Comparison of ENCODE assay signal across 8 cellular contexts in genomic region chr7:128104109-128104742, GRCh38.
DNase-seq lines count a peak whose midpoint lies in the region; ATAC-seq and TF ChIP-seq lines count a peak whose summit lies in the region.

No MANE protein-coding gene starts in this region.

- H3K27me3 ChIP-seq in Panc1 (ENCODE audit: control insufficient read depth, insufficient read depth, low read length) (peaks cover 2% of the 10 kb centered on the region; the same call in 1 of the 2 replicates), neuronal stem cell (ENCODE audit: control insufficient read depth in 3 of 3, insufficient read depth in 3 of 3, low read depth in 1 of 3, low read length in 3 of 3) (peaks cover 0 to 13% (median 0%) of the 10 kb centered on the region in 3 experiments)

- H4K91ac ChIP-seq in neuronal stem cell (ENCODE audit: low read depth, low read length, poor library complexity) = no peak overlapping the region

- CTCF ChIA-PET in Panc1 (lab: Charles Lee) = interaction anchor here (0.6 to 1.2 kb wide), 2 partner anchors 105 to 397 kb away, joined by 3 to 6 read pairs; no protein-coding TSS in a partner anchor

- no peak overlapping the region for H4K8ac ChIP-seq in neuronal stem cell (ENCODE audit: low read depth, low read length)

- H3K9me3 ChIP-seq in Panc1 (ENCODE audit: control insufficient read depth, insufficient read depth, low read depth, low read length) = no peaks in the 10 kb centered on the region
- H3K9me3 ChIP-seq in neuronal stem cell (replicated peaks in 1 of 2; ENCODE audit: control insufficient read depth in 2 of 2, insufficient read depth in 1 of 2, low read depth in 1 of 2, low read length in 2 of 2) = no peaks in the 10 kb centered on the region

- intact Hi-C loops in Panc1 (cut with micrococcal nuclease; ENCODE audit: unreplicated experiment) = no loop called here

- H3K4me2 ChIP-seq in neuronal stem cell (ENCODE audit: insufficient read depth, low read length, poor library complexity, severe bottlenecking) = peak overlapping the region; percentile 43

- H3K36me3 ChIP-seq in Panc1 (ENCODE audit: control insufficient read depth, insufficient read depth, low read length) (no peaks in the 10 kb centered on the region), neuronal stem cell (replicated peaks in 1 of 2; ENCODE audit: control insufficient read depth in 2 of 2, insufficient read depth in 2 of 2, low read length in 2 of 2) (no peaks in the 10 kb centered on the region)

- WGBS in neuronal stem cell (ENCODE audit: extremely low coverage in 2 of 2, insufficient read length in 2 of 2, insufficient replicate concordance in 1 of 2), 2 donors = no CpG with 5 or more reads among the region's 58 CpGs

- no peaks in the 10 kb centered on the region for H3K79me1 ChIP-seq in neuronal stem cell (ENCODE audit: low read depth, low read length)

- no peak overlapping the region for H3K4ac ChIP-seq in neuronal stem cell (ENCODE audit: low read length)

- in situ Hi-C loops in Panc1 (cut with HindIII; ENCODE audit: low pct_unique_long_range_greater_than_20kb, low sequenced_read_pairs) = no loop called here

- H2BK120ac ChIP-seq in neuronal stem cell (ENCODE audit: low read depth, low read length) = no peak overlapping the region

- no peak overlapping the region for H3K14ac ChIP-seq in neuronal stem cell (ENCODE audit: low read length)

- TF ChIP-seq CTCF in Panc1 (IDR thresholded peaks at IDR 0.05) = no peak
- no peak for TF ChIP-seq CTCF in epithelial cell of proximal tubule (conservative IDR thresholded peaks at IDR 0.05; ENCODE audit: low read depth, low read length)

- H2AFZ ChIP-seq in neuronal stem cell (ENCODE audit: low read length) = no peak overlapping the region

- no peak overlapping the region for H2BK15ac ChIP-seq in neuronal stem cell (ENCODE audit: low read length)

- H2BK5ac ChIP-seq in neuronal stem cell (ENCODE audit: low read length) = no peak overlapping the region

- DNase-seq in AG08396 (ENCODE audit: low spot score) = peak; percentile 63
- no peak for DNase-seq in Panc1 (ENCODE audit: low read depth, low spot score)
- no peak for DNase-seq in epithelial cell of proximal tubule (ENCODE audit: low read depth)
- DNase-seq in neuronal stem cell (ENCODE audit: low spot score) = no peak
- no peak for DNase-seq in activated CD4-positive, CD25-positive, alpha-beta regulatory T cell treated with anti-CD3 and anti-CD28 coated beads, Interleukin-2, amount 50 U/mL, for 72 hours
- no peak for DNase-seq in T-helper 9 cell

- no peaks in the 10 kb centered on the region; the same call in 1 of the 2 replicates for H3K4me1 ChIP-seq in Panc1 (ENCODE audit: control insufficient read depth, insufficient read depth, low read length)
- peaks cover 0 to 4% of the 10 kb centered on the region in 2 donors for H3K4me1 ChIP-seq in neuronal stem cell (ENCODE audit: control insufficient read depth in 2 of 2, insufficient read depth in 1 of 2, low read depth in 1 of 2, low read length in 2 of 2)

- H3K4me3 ChIP-seq in Panc1 (ENCODE audit: low read depth in 2 of 2, low read length in 2 of 2) = peak overlapping the region; percentile 38 to 48
- peak overlapping the region; percentile 33 for H3K4me3 ChIP-seq in epithelial cell of proximal tubule (ENCODE audit: low read depth, low read length)
- peak overlapping the region in 1 of 2 donors; percentile 44 for H3K4me3 ChIP-seq in neuronal stem cell (ENCODE audit: low read length in 2 of 2)

- H2AK5ac ChIP-seq in neuronal stem cell (ENCODE audit: low read depth, low read length) = no peak overlapping the region

- H3K27ac ChIP-seq in Panc1 (ENCODE audit: low read length) (no peak overlapping the region), neuronal stem cell (replicated peaks; ENCODE audit: low read length) (no peak overlapping the region)

- H3K18ac ChIP-seq in neuronal stem cell (ENCODE audit: low read length) = peak overlapping the region; percentile 74

- POLR2A ChIA-PET in Panc1 (lab: Charles Lee) = no interaction called here

- ATAC-seq in GM19043 (IDR thresholded peaks at IDR 0.05; ENCODE audit: low read depth, unreplicated experiment) (peak; percentile 11), Panc1 (no peak), HG02973 (IDR thresholded peaks at IDR 0.05; ENCODE audit: unreplicated experiment) (no peak)

- BruUV-seq in Panc1 (replicated peaks; lab: Mats Ljungman, UMichigan) = no TSS peak

- no peak overlapping the region for H2BK12ac ChIP-seq in neuronal stem cell (ENCODE audit: low read length)

- peak overlapping the region; percentile 3 for H3K9ac ChIP-seq in neuronal stem cell (ENCODE audit: low read depth, low read length, poor library complexity)

- no peak overlapping the region for H3K23ac ChIP-seq in neuronal stem cell (ENCODE audit: low read depth, low read length, poor library complexity)
